Comparison of ENCODE assay signal across 1 cellular context in the genomic region with DNA sequence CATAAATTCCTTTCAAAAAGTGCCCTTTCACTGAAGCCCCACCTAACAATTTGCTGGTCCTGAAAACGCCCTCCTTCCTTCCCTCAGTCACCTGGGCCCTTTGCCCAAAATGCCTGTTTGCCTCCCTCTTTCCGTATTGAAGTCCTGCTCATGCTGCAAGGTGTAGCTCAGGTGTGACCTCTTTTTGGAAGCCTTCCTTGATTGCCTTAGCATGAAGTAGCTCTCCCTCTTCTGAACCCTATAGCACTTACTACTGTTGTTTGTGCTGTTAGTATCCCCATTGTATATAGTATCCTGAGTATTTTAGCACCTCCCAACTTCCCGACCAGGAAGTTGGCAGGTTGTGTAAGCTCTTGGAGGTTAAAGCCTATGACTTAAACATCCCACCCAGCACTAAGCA.
TF ChIP-seq lines count a peak whose summit lies in the region.

No MANE protein-coding gene starts in this region.

TF ChIP-seq in K562, 482 proteins besides CTCF, POLR2A, EP300 and RAD21:
- TF ChIP-seq L3MBTL2 (IDR thresholded peaks at IDR 0.05) (no peak), ZFP36 (IDR thresholded peaks at IDR 0.05; ENCODE audit: low read depth, low read length, partially characterized antibody) (peak; percentile 72), FOSL1 (tag; conservative IDR thresholded peaks at IDR 0.05) (no peak)
